Comparison of ENCODE assay signal across 32 cellular contexts in the genomic region with DNA sequence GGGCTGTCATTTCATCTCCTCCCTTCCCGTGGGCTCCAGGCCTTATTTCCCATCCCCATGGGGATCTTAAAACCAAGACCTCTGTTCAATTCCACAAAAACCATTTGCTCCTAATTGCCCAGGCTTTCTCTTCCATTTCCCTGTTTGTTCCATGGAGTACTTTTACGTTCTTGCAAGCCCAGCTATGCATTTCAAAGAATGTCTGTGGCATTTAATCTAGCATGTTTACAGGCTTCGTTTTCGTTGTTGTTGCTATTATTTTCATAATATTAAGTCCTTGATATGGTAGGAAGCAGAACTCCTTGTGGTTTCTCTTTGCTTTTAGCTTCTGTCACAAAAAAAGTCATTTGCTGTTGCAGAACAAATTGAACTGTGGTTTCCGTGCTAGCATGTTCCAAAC. TPM values are rescaled to one million over a fixed set of nuclear protein-coding genes. Genes with fewer than 3 reads are reported as not detected.
"Had no signal": no experiment of that assay in that cellular context is flagged by ENCODE, and none has a peak within 500 bp of the region (broad histone marks: within the 10 kb centered on the region; RNA-seq: fewer than 3 reads in every experiment).

No MANE protein-coding gene starts in this region.

- H3K27ac ChIP-seq: brain microvascular endothelial cell, Peyer's patch, SJSA1, VCaP had no signal

- ATAC-seq: activated CD8-positive, alpha-beta T cell treated with anti-CD3 and anti-CD28 coated beads for 36 hours; activated T-cell treated with anti-CD3 and anti-CD28 coated beads, Interleukin-2, amount 50 U/mL, for 72 hours; activated T-helper 17 cell treated with anti-CD3 and anti-CD28 coated beads, Interleukin-2, amount 50 U/mL, for 72 hours; PC-3 had no signal

- H3K9ac ChIP-seq: SK-N-SH had no signal

- DNase-seq: activated CD4-positive, alpha-beta T cell treated with anti-CD3 and anti-CD28 coated beads for 1 hour; activated CD4-positive, alpha-beta T cell treated with anti-CD3 and anti-CD28 coated beads for 48 hours; activated CD4-positive, CD25-positive, alpha-beta regulatory T cell; activated CD8-positive, alpha-beta T cell treated with anti-CD3 and anti-CD28 coated beads for 36 hours; activated effector memory CD4-positive, alpha-beta T cell treated with anti-CD3 and anti-CD28 coated beads, Interleukin-2, amount 50 U/mL, for 16 hours; activated naive CD4-positive, alpha-beta T cell; activated naive CD4-positive, alpha-beta T cell treated with anti-CD3 and anti-CD28 coated beads, Interleukin-2, amount 50 U/mL, for 16 hours; activated naive CD8-positive, alpha-beta T cell treated with anti-CD3 and anti-CD28 coated beads for 36 hours; activated T-cell treated with anti-CD3 and anti-CD28 coated beads, Interleukin-2, amount 50 U/mL, for 1 hour; activated T-cell treated with anti-CD3 and anti-CD28 coated beads, Interleukin-2, amount 50 U/mL, for 72 hours; amniotic stem cell; brain microvascular endothelial cell; NCI-H1105; NCI-H1417 treated with DMSO at 0.1 percent for 48 hours; NCI-H187 treated with DMSO at 0.1 percent for 48 hours; NCI-H2081; NCI-H226; NCI-H524 treated with DMSO at 0.1 percent for 48 hours; PC-3; RPMI8226; SHP77 treated with DMSO at 0.1 percent for 48 hours; SK-N-SH; T-helper 1 cell; T-helper 2 cell; T-helper 9 cell had no signal

- H3K9me3 ChIP-seq: Peyer's patch, SJSA1, SK-N-SH had no signal

- H3K4me3 ChIP-seq: Peyer's patch, SJSA1 had no signal

- H3K27me3 ChIP-seq: Peyer's patch had no signal

- H3K36me3 ChIP-seq: brain microvascular endothelial cell, Peyer's patch, SJSA1 had no signal

- H3K4me2 ChIP-seq: SK-N-SH had no signal

- H3K4me1 ChIP-seq: Peyer's patch, SJSA1 had no signal

RNA-seq across cellular contexts. Expression of gene SLC22A11, which starts 32.9 kb away (rescaled TPM):
- total RNA-seq: activated CD8-positive, alpha-beta memory T cell treated with anti-CD3 and anti-CD28 coated beads for 36 hours; activated CD8-positive, alpha-beta T cell treated with anti-CD3 and anti-CD28 coated beads for 36 hours; activated naive CD8-positive, alpha-beta T cell treated with anti-CD3 and anti-CD28 coated beads for 36 hours; activated T-cell treated with anti-CD3 and anti-CD28 coated beads, Interleukin-2, amount 50 U/mL, for 72 hours; activated T-helper 17 cell treated with anti-CD3 and anti-CD28 coated beads, Interleukin-2, amount 50 U/mL, for 72 hours; M059J; PC-3; Peyer's patch; SJSA1 had no signal
- polyA plus RNA-seq: aorta, SK-N-SH had no signal
